Comparison of ENCODE assay signal across 1 cellular context in genomic region chr11:68843703-68844312, GRCh38.
TF ChIP-seq lines count a peak whose summit lies in the region.

No MANE protein-coding gene starts in this region.

TF ChIP-seq in SK-N-SH, 30 proteins besides CTCF, POLR2A, EP300 and RAD21 (continued from another document):
- no peak for TF ChIP-seq FOXJ3 (CRISPR knock-in tag; IDR thresholded peaks at IDR 0.05)
- no peak for TF ChIP-seq MAX (IDR thresholded peaks at IDR 0.05; ENCODE audit: low read depth)
- TF ChIP-seq TAF1 (IDR thresholded peaks at IDR 0.05; ENCODE audit: borderline replicate concordance, low read depth, low read length), result no peak
- no peak for TF ChIP-seq TEAD4 (IDR thresholded peaks at IDR 0.05; ENCODE audit: borderline replicate concordance, insufficient read depth)
- no peak for TF ChIP-seq USF1 (IDR thresholded peaks at IDR 0.05; ENCODE audit: borderline replicate concordance, low read depth)
- no peak for TF ChIP-seq REST (IDR thresholded peaks at IDR 0.05; ENCODE audit: low read depth, low read length)
- TF ChIP-seq JUND (IDR thresholded peaks at IDR 0.05), result no peak
- TF ChIP-seq FOXM1 (IDR thresholded peaks at IDR 0.05; ENCODE audit: low read depth), result no peak
- no peak for TF ChIP-seq IRF3 (IDR thresholded peaks at IDR 0.05; ENCODE audit: low read depth, low read length)
- no peak for TF ChIP-seq GATA2 (CRISPR knock-in tag; IDR thresholded peaks at IDR 0.05)
- TF ChIP-seq EZH2phosphoT487 (IDR thresholded peaks at IDR 0.05; ENCODE audit: borderline replicate concordance, low read depth), result no peak
- no peak for TF ChIP-seq USF2 (IDR thresholded peaks at IDR 0.05; ENCODE audit: borderline replicate concordance, low read depth, low read length)
